In genomic region chr17:5078106-5079028, GRCh38 we compare ENCODE assay signal across 8 cellular contexts. TPM values are rescaled to one million over a fixed set of nuclear protein-coding genes. Genes with fewer than 3 reads are reported as not detected.
A peak's percentile ranks its signal among the peaks of the same experiment; 100 is the strongest.
DNase-seq lines count a peak whose midpoint lies in the region; ATAC-seq and TF ChIP-seq lines count a peak whose summit lies in the region.

Gene ZFP3 (plus strand): TSS chr17:5078467. CDS start chr17:5091505, 13,038 bp downstream.

- no peaks in the 10 kb centered on the region for H4K20me1 ChIP-seq in SU-DHL-6 (ENCODE audit: low read depth, low read length)

- no TSS peak for BruUV-seq in Caco-2 (replicated peaks; lab: Mats Ljungman, UMichigan)

- no peak within 1 kb of the TSS for H3K9ac ChIP-seq in SU-DHL-6 (ENCODE audit: low read length)

- H3K9me3 ChIP-seq in Caco-2 (no peaks in the 10 kb centered on the region), SU-DHL-6 (ENCODE audit: insufficient read depth, low read length) (no peaks in the 10 kb centered on the region), right atrium auricular region (peaks cover 0 to 4% of the 10 kb centered on the region in 2 donors)

- H2AFZ ChIP-seq in SU-DHL-6 (ENCODE audit: low read depth, low read length, severe bottlenecking): no peak within 1 kb of the TSS

- intact Hi-C loops in Caco-2 (cut with micrococcal nuclease; ENCODE audit: unreplicated experiment) (no loop called here), sciatic nerve (cut with DNase I) (no loop called here)

- H3K4me2 ChIP-seq in SU-DHL-6 (ENCODE audit: low read depth, low read length, poor library complexity, severe bottlenecking): peak within 1 kb of the TSS; percentile 27

- no peaks in the 10 kb centered on the region for H3K9me3 Mint-ChIP-seq in Caco-2 (ENCODE audit: unreplicated experiment)

- H3K36me3 Mint-ChIP-seq in Caco-2 (ENCODE audit: insufficient read depth, unreplicated experiment): peaks cover 32% of the 10 kb centered on the region

- no peaks in the 10 kb centered on the region for H3K27me3 Mint-ChIP-seq in Caco-2 (ENCODE audit: insufficient read depth, unreplicated experiment)

- peak within 1 kb of the TSS; percentile 74 for H3K4me3 ChIP-seq in Caco-2 (ENCODE audit: low read depth, low read length)
- H3K4me3 ChIP-seq in Jurkat, Clone E6-1 (ENCODE audit: low read length): peak within 1 kb of the TSS; percentile 58
- H3K4me3 ChIP-seq in SU-DHL-6 (ENCODE audit: insufficient read depth, low read length, poor library complexity, severe bottlenecking): no peak within 1 kb of the TSS
- peak within 1 kb of the TSS; percentile 76 to 85 for H3K4me3 ChIP-seq in right atrium auricular region

- no peaks in the 10 kb centered on the region for H3K9me2 ChIP-seq in SU-DHL-6 (replicated peaks; ENCODE audit: insufficient read depth, low read length)

- TF ChIP-seq CTCF in Caco-2 (IDR thresholded peaks at IDR 0.05; ENCODE audit: insufficient read depth in 1 of 2, low read depth in 1 of 2, low read length in 1 of 2, severe bottlenecking in 1 of 2, unreplicated experiment in 1 of 2) (peak in 1 of 2 experiments; percentile 13), GM20000 (IDR thresholded peaks at IDR 0.05; ENCODE audit: extremely low read depth, missing control alignments) (no peak), SU-DHL-6 (IDR thresholded peaks at IDR 0.05; ENCODE audit: insufficient read depth, low read length, poor library complexity, severe bottlenecking) (no peak), right atrium auricular region (IDR thresholded peaks at IDR 0.05) (no peak)

- no peaks in the 10 kb centered on the region for H3K4me1 Mint-ChIP-seq in Caco-2 (ENCODE audit: low read depth, unreplicated experiment)

- ATAC-seq in sciatic nerve: peak; percentile 97

- H3K36me3 ChIP-seq in Caco-2 (ENCODE audit: control insufficient read depth, insufficient read depth, low read length): no peaks in the 10 kb centered on the region
- H3K36me3 ChIP-seq in SU-DHL-6 (ENCODE audit: low read length): no peaks in the 10 kb centered on the region
- H3K36me3 ChIP-seq in right atrium auricular region: no peaks in the 10 kb centered on the region

- in situ Hi-C loops in ACHN (cut with HindIII; ENCODE audit: low pct_ligation_motif_present, low pct_unique_long_range_greater_than_20kb, low sequenced_read_pairs): no loop called here

- POLR2A ChIA-PET in Caco-2 (lab: Charles Lee): interaction anchor here (0.9 kb wide), 1 partner anchor 81 kb away, joined by 3 read pairs; the partner anchor contains the start of gene KIF1C

- H3K27me3 ChIP-seq in Caco-2 (replicated peaks; ENCODE audit: control insufficient read depth, insufficient read depth, low read length) (no peaks in the 10 kb centered on the region), SU-DHL-6 (ENCODE audit: low read length) (no peaks in the 10 kb centered on the region), right atrium auricular region (no peaks in the 10 kb centered on the region)

- peak; percentile 81 to 85 for DNase-seq in Caco-2
- peak; percentile 85 for DNase-seq in GM20000 (ENCODE audit: low spot score)
- peak; percentile 26 for DNase-seq in Jurkat, Clone E6-1 (ENCODE audit: low read depth, low spot score)
- peak; percentile 87 for DNase-seq in amniotic epithelial cell (ENCODE audit: low read depth)
- DNase-seq in right atrium auricular region (ENCODE audit: low spot score): peak; percentile 82
- DNase-seq in sciatic nerve (ENCODE audit: low spot score): peak; percentile 86
- DNase-seq in ACHN: no peak

- H3K27ac ChIP-seq in SU-DHL-6 (ENCODE audit: low read depth, low read length) (no peak within 1 kb of the TSS), right atrium auricular region (peak within 1 kb of the TSS; percentile 84 to 87)

- CTCF ChIA-PET in Caco-2 (lab: Charles Lee): interaction anchor here (0.7 kb wide), 1 partner anchor 81 kb away, joined by 3 read pairs; the partner anchor contains the start of gene KIF1C

- peak within 1 kb of the TSS; percentile 93 for H3K4me3 Mint-ChIP-seq in Caco-2 (ENCODE audit: unreplicated experiment)

- H3K79me2 ChIP-seq in SU-DHL-6 (ENCODE audit: insufficient read depth, low read length): no peaks in the 10 kb centered on the region

- peaks cover 11% of the 10 kb centered on the region for H3K4me1 ChIP-seq in Caco-2
- H3K4me1 ChIP-seq in right atrium auricular region: peaks cover 0 to 23% of the 10 kb centered on the region in 2 donors

- no peaks in the 10 kb centered on the region for H3F3A ChIP-seq in SU-DHL-6 (ENCODE audit: insufficient read depth)

- H3K27ac Mint-ChIP-seq in Caco-2 (ENCODE audit: unreplicated experiment): peak within 1 kb of the TSS; percentile 95

RNA-seq across cellular contexts. Expression of gene ZFP3, which starts in this region (rescaled TPM):
- total RNA-seq in Caco-2 (2022) (3.6 and 3.7 TPM in 2 replicates), right atrium auricular region (1 to 10 TPM; 7.2 to 7.4 TPM), sciatic nerve (6.6 TPM)
- not detected for polyA plus RNA-seq in Jurkat, Clone E6-1 (2012; ENCODE audit: insufficient read depth, insufficient read length)
